Comparison of ENCODE assay signal across 20 cellular contexts in the genomic region with DNA sequence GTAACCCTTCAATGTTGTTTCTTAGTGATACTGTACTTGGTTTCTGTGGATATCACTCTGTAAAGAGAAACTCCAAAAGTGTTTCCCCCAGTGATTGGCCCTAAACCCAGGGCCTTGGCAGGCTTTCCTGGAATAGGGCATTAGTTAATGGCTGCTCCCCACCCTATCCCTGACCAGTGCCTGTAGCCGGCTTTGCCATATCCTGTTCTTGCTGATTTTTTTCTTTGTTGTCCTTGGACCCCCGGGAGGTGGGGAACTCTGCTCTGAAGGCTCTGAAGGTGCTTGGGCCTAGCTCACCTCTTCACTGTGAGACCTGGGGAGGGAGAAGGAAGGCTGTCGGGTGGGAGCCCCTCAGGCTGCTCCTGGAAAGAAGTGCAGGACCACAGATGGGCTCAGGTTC.
DNase-seq lines count a peak whose midpoint lies in the region; ATAC-seq, FAIRE-seq and TF ChIP-seq lines count a peak whose summit lies in the region.
"Had no signal": no experiment of that assay in that cellular context is flagged by ENCODE, and none has a peak within 500 bp of the region (broad histone marks: within the 10 kb centered on the region; RNA-seq: fewer than 3 reads in every experiment).

No MANE protein-coding gene starts in this region.

- ATAC-seq in Right ventricle myocardium inferior = peak; percentile 19
- peak in 1 of 2 donors; percentile 34 for ATAC-seq in right cardiac atrium
- ATAC-seq in aorta (ENCODE audit: low FRiP score) = no peak
- ATAC-seq in activated CD8-positive, alpha-beta T cell treated with anti-CD3 and anti-CD28 coated beads for 36 hours = no peak

- peak overlapping the region; percentile 25 for H3K4me3 ChIP-seq in right cardiac atrium (ENCODE audit: low read length)
- H3K4me3 ChIP-seq in skin epidermis = peak overlapping the region in 1 of 7 experiments; percentile 9
- peak overlapping the region in 1 of 2 donors; percentile 21 for H3K4me3 ChIP-seq in aorta (ENCODE audit: low read length in 2 of 2)
- no peak overlapping the region for H3K4me3 ChIP-seq in neural progenitor cell
- H3K4me3 ChIP-seq: BLaER1 treated with 17β-estradiol and CSF1 and Interleukin-3, amounts not matched to agents 10 nM and 100 nM had no signal

- H2AFZ ChIP-seq in neural progenitor cell (replicated peaks) = no peak overlapping the region

- no peaks in the 10 kb centered on the region for H3K27me3 Mint-ChIP-seq in activated CD8-positive, alpha-beta T cell treated with anti-CD3 and anti-CD28 coated beads for 36 hours
- H3K27me3 Mint-ChIP-seq in neural progenitor cell (ENCODE audit: insufficient read depth, low read depth) = no peaks in the 10 kb centered on the region
- H3K27me3 Mint-ChIP-seq: activated naive CD8-positive, alpha-beta T cell had no signal

- no peaks in the 10 kb centered on the region for H3K4me1 Mint-ChIP-seq in activated CD8-positive, alpha-beta T cell treated with anti-CD3 and anti-CD28 coated beads for 36 hours (ENCODE audit: low read depth)
- peaks cover 34% of the 10 kb centered on the region for H3K4me1 Mint-ChIP-seq in neural progenitor cell

- no peak overlapping the region for H3K4me2 ChIP-seq in neural progenitor cell
- H3K4me2 ChIP-seq: BLaER1 treated with 17β-estradiol and CSF1 and Interleukin-3, amounts not matched to agents 10 nM and 100 nM had no signal

- no peak overlapping the region for H3K27ac Mint-ChIP-seq in activated CD8-positive, alpha-beta T cell treated with anti-CD3 and anti-CD28 coated beads for 36 hours
- H3K27ac Mint-ChIP-seq in neural progenitor cell = no peak overlapping the region
- H3K27ac Mint-ChIP-seq: activated naive CD8-positive, alpha-beta T cell; nephron progenitor cell had no signal

- H3F3A ChIP-seq in neural progenitor cell (ENCODE audit: low read depth) = peaks cover 28% of the 10 kb centered on the region

- POLR2A ChIA-PET in activated CD8-positive, alpha-beta T cell treated with anti-CD3 and anti-CD28 coated beads for 36 hours (lab: Charles Lee) = no interaction called here

- intact Hi-C loops in Right ventricle myocardium inferior (cut with DNase I) = no loop called here
- intact Hi-C loops in cardiac septum (cut with DNase I) = loop anchor here (5.0 kb wide), 1 partner anchor 76 kb away; no protein-coding TSS in a partner anchor
- intact Hi-C loops in right cardiac atrium (cut with DNase I) = no loop called here
- intact Hi-C loops in aorta (cut with DNase I) = no loop called here
- intact Hi-C loops in activated CD8-positive, alpha-beta T cell treated with anti-CD3 and anti-CD28 coated beads for 36 hours (cut with micrococcal nuclease) = no loop called here

- H3K36me3 ChIP-seq in aorta (ENCODE audit: control insufficient read depth in 1 of 2, insufficient read depth in 2 of 2, low read length in 1 of 2) (no peaks in the 10 kb centered on the region), neural progenitor cell (no peaks in the 10 kb centered on the region)

- no peaks in the 10 kb centered on the region for H3K27me3 ChIP-seq in right cardiac atrium (ENCODE audit: control insufficient read depth, insufficient read depth)
- H3K27me3 ChIP-seq in aorta (ENCODE audit: control insufficient read depth in 1 of 2, insufficient read depth in 2 of 2, low read length in 1 of 2) = no peaks in the 10 kb centered on the region
- no peaks in the 10 kb centered on the region for H3K27me3 ChIP-seq in neural progenitor cell
- H3K27me3 ChIP-seq: BLaER1 treated with 17β-estradiol and CSF1 and Interleukin-3, amounts not matched to agents 10 nM and 100 nM had no signal

- H3K9me3 ChIP-seq in right cardiac atrium (ENCODE audit: control insufficient read depth, low read length) (no peaks in the 10 kb centered on the region), aorta (ENCODE audit: control insufficient read depth, low read length) (no peaks in the 10 kb centered on the region), neural progenitor cell (ENCODE audit: low read depth) (no peaks in the 10 kb centered on the region)
- H3K9me3 ChIP-seq: BLaER1 treated with 17β-estradiol and CSF1 and Interleukin-3, amounts not matched to agents 10 nM and 100 nM had no signal

- no peaks in the 10 kb centered on the region for H3K36me3 Mint-ChIP-seq in activated CD8-positive, alpha-beta T cell treated with anti-CD3 and anti-CD28 coated beads for 36 hours (ENCODE audit: low read depth)
- H3K36me3 Mint-ChIP-seq in neural progenitor cell = peaks cover 13% of the 10 kb centered on the region

- H3K27ac ChIP-seq in right cardiac atrium (ENCODE audit: low read length) (peak overlapping the region; percentile 65), skin epidermis (peak overlapping the region in 11 of 21 experiments; percentile 5 to 81 (median 49)), aorta (ENCODE audit: low read depth in 1 of 2, low read length in 2 of 2) (peak overlapping the region; percentile 68 to 93), neural progenitor cell (no peak overlapping the region)
- H3K27ac ChIP-seq: BLaER1 treated with 17β-estradiol and CSF1 and Interleukin-3, amounts not matched to agents 10 nM and 100 nM had no signal

- no peak for TF ChIP-seq CTCF in activated CD8-positive, alpha-beta T cell treated with anti-CD3 and anti-CD28 coated beads for 36 hours (IDR thresholded peaks at IDR 0.05)
- TF ChIP-seq CTCF in neural progenitor cell (IDR thresholded peaks at IDR 0.05) = no peak

- WGBS in right cardiac atrium = 41% methylated on average over 3 of the region's 3 CpGs
- 7 to 12% methylated on average over 3 of the region's 3 CpGs for WGBS in aorta, 2 donors

- no peaks in the 10 kb centered on the region for H3K79me2 ChIP-seq in neural progenitor cell (ENCODE audit: low read depth)

- H3K9ac ChIP-seq in neural progenitor cell = no peak overlapping the region
- H3K9ac ChIP-seq: BLaER1 treated with 17β-estradiol and CSF1 and Interleukin-3, amounts not matched to agents 10 nM and 100 nM had no signal

- H4K20me1 ChIP-seq in neural progenitor cell (ENCODE audit: low read depth) = peaks cover 26% of the 10 kb centered on the region

- CTCF ChIA-PET in activated CD8-positive, alpha-beta T cell treated with anti-CD3 and anti-CD28 coated beads for 36 hours (lab: Charles Lee) = interaction anchor here (1.1 to 1.9 kb wide), 3 partner anchors 31 to 119 kb away, joined by 3 to 4 read pairs (median 4); no protein-coding TSS in a partner anchor

- DNase-seq in Right ventricle myocardium inferior (ENCODE audit: missing footprints) (no peak), cardiac septum (ENCODE audit: low spot score) (no peak), right cardiac atrium (peak; percentile 63 to 88 (median 84)), aorta (peak in 1 of 2 donors; percentile 71), urothelium cell line (ENCODE audit: low spot score) (no peak), neural progenitor cell (ENCODE audit: low spot score) (no peak)
- no peak for DNase-seq in activated CD8-positive, alpha-beta T cell treated with anti-CD3 and anti-CD28 coated beads for 36 hours
- DNase-seq: activated T-cell treated with anti-CD3 and anti-CD28 coated beads, Interleukin-2, amount 50 U/mL, for 48 hours; central memory CD4-positive, alpha-beta T cell; foreskin melanocyte; HCEC 1CT; NCI-H2107; nephron progenitor cell; RPMI8226; SW 1271 had no signal

- H3K4me1 ChIP-seq in right cardiac atrium (ENCODE audit: control insufficient read depth, insufficient read depth, low read length) = peaks cover 15% of the 10 kb centered on the region
- H3K4me1 ChIP-seq in aorta (ENCODE audit: control insufficient read depth in 1 of 2, insufficient read depth in 2 of 2, low read length in 2 of 2) = peaks cover 5 to 14% of the 10 kb centered on the region in 2 donors
- peaks cover 29% of the 10 kb centered on the region for H3K4me1 ChIP-seq in neural progenitor cell

- no peak for FAIRE-seq in urothelium cell line (lab: Jason Lieb, UNC)
- FAIRE-seq: A204.1, endometrium had no signal

- no peak overlapping the region for H3K4me3 Mint-ChIP-seq in activated CD8-positive, alpha-beta T cell treated with anti-CD3 and anti-CD28 coated beads for 36 hours
- H3K4me3 Mint-ChIP-seq in neural progenitor cell = no peak overlapping the region
- H3K4me3 Mint-ChIP-seq: activated naive CD8-positive, alpha-beta T cell; nephron progenitor cell had no signal

- no peaks in the 10 kb centered on the region for H3K9me3 Mint-ChIP-seq in activated CD8-positive, alpha-beta T cell treated with anti-CD3 and anti-CD28 coated beads for 36 hours
- H3K9me3 Mint-ChIP-seq in neural progenitor cell = no peaks in the 10 kb centered on the region
- H3K9me3 Mint-ChIP-seq: nephron progenitor cell had no signal

Comparison
In these comparisons a context has a peak if more than half of its experiments do, and no peak if none do; other contexts are left out.
1. DNase-seq: peak in right cardiac atrium (3 of 3); none in Right ventricle myocardium inferior (single experiment), cardiac septum (single experiment), urothelium cell line (single experiment), activated CD8-positive, alpha-beta T cell treated with anti-CD3 and anti-CD28 coated beads for 36 hours (single experiment) and neural progenitor cell (single experiment).